ENCODE assay signal across 1 cellular context in the genomic region with DNA sequence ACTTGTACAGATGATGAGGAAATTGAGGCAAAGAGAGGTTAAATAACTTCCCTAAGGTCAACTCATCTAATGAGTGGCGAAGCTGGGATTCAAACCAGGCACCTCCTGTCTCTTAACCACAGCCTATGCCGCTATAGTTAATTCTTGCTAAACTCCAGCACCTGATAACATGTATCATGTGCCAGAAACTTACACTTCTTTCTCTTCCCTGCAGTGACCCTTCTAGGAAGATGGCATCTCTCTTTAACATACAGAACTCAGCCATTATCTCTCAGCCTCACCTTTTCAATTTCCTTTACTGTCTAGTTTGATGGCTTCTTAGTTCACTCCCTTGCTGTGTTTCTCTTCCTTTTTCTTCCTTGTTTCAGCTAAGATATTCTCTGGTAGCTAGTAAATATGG.
TF ChIP-seq lines count a peak whose summit lies in the region.

No MANE protein-coding gene starts in this region.

TF ChIP-seq in neural cell, 6 proteins besides CTCF, POLR2A, EP300 and RAD21 (continued from another document):
- TF ChIP-seq, protein P1, sequence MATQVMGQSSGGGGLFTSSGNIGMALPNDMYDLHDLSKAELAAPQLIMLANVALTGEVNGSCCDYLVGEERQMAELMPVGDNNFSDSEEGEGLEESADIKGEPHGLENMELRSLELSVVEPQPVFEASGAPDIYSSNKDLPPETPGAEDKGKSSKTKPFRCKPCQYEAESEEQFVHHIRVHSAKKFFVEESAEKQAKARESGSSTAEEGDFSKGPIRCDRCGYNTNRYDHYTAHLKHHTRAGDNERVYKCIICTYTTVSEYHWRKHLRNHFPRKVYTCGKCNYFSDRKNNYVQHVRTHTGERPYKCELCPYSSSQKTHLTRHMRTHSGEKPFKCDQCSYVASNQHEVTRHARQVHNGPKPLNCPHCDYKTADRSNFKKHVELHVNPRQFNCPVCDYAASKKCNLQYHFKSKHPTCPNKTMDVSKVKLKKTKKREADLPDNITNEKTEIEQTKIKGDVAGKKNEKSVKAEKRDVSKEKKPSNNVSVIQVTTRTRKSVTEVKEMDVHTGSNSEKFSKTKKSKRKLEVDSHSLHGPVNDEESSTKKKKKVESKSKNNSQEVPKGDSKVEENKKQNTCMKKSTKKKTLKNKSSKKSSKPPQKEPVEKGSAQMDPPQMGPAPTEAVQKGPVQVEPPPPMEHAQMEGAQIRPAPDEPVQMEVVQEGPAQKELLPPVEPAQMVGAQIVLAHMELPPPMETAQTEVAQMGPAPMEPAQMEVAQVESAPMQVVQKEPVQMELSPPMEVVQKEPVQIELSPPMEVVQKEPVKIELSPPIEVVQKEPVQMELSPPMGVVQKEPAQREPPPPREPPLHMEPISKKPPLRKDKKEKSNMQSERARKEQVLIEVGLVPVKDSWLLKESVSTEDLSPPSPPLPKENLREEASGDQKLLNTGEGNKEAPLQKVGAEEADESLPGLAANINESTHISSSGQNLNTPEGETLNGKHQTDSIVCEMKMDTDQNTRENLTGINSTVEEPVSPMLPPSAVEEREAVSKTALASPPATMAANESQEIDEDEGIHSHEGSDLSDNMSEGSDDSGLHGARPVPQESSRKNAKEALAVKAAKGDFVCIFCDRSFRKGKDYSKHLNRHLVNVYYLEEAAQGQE (IDR thresholded peaks at IDR 0.05; ENCODE audit: borderline replicate concordance), result no peak
- TF ChIP-seq EZH2 (IDR thresholded peaks at IDR 0.05; ENCODE audit: borderline replicate concordance, insufficient read depth, low read length, poor library complexity, severe bottlenecking), result no peak
- TF ChIP-seq SMC3 (conservative IDR thresholded peaks at IDR 0.05; ENCODE audit: poor library complexity), result no peak
